11 cellular contexts compared by ENCODE assay signal in genomic region chr16:85037050-85037410, GRCh38. TPM values are rescaled to one million over a fixed set of nuclear protein-coding genes. Genes with fewer than 3 reads are reported as not detected.
DNase-seq lines count a peak whose midpoint lies in the region; ATAC-seq and TF ChIP-seq lines count a peak whose summit lies in the region.
"Had no signal": no experiment of that assay in that cellular context is flagged by ENCODE, and none has a peak within 500 bp of the region (broad histone marks: within the 10 kb centered on the region; RNA-seq: fewer than 3 reads in every experiment).

No MANE protein-coding gene starts in this region.

- DNase-seq in Calu3 (peak; percentile 23), MG63 (peak; percentile 22), chondrocyte (ENCODE audit: low spot score) (no peak), NCI-H187 (lab: John Stamatoyannopoulos, UW) (no peak)
- DNase-seq in stimulated activated naive CD4-positive, alpha-beta T cell (lab: John Stamatoyannopoulos, UW) = no peak
- DNase-seq: NCI-H2227 treated with DMSO at 0.1 percent for 48 hours had no signal

- H3K9me3 Mint-ChIP-seq in Calu3 (ENCODE audit: low read depth, unreplicated experiment) (no peaks in the 10 kb centered on the region), chondrocyte (ENCODE audit: low read depth) (no peaks in the 10 kb centered on the region)

- intact Hi-C loops in Calu3 (cut with micrococcal nuclease; ENCODE audit: unreplicated experiment) = no loop called here

- H3K9me3 ChIP-seq in MG63 (no peaks in the 10 kb centered on the region), neutrophil (no peaks in the 10 kb centered on the region)
- H3K9me3 ChIP-seq: uterus had no signal

- no peaks in the 10 kb centered on the region for H3K36me3 Mint-ChIP-seq in Calu3 (ENCODE audit: insufficient read depth, unreplicated experiment)
- peaks cover 3% of the 10 kb centered on the region for H3K36me3 Mint-ChIP-seq in chondrocyte (ENCODE audit: low read depth)

- H3K4me3 Mint-ChIP-seq in Calu3 (ENCODE audit: low read depth, unreplicated experiment) = no peak overlapping the region
- no peak overlapping the region for H3K4me3 Mint-ChIP-seq in chondrocyte (ENCODE audit: unreplicated experiment)
- H3K4me3 Mint-ChIP-seq: activated naive CD8-positive, alpha-beta T cell had no signal

- H3K27me3 Mint-ChIP-seq in Calu3 (ENCODE audit: unreplicated experiment) (no peaks in the 10 kb centered on the region), chondrocyte (ENCODE audit: low read depth) (no peaks in the 10 kb centered on the region)
- H3K27me3 Mint-ChIP-seq: activated naive CD8-positive, alpha-beta T cell had no signal

- H3K4me1 Mint-ChIP-seq in Calu3 (ENCODE audit: low read depth, unreplicated experiment) (peaks cover 13% of the 10 kb centered on the region), chondrocyte (ENCODE audit: low read depth) (no peaks in the 10 kb centered on the region)

- H3K36me3 ChIP-seq in MG63 (no peaks in the 10 kb centered on the region), neutrophil (peaks cover 88% of the 10 kb centered on the region)
- H3K36me3 ChIP-seq: uterus had no signal

- TF ChIP-seq CTCF in Calu3 (IDR thresholded peaks at IDR 0.05; ENCODE audit: unreplicated experiment) (no peak), chondrocyte (IDR thresholded peaks at IDR 0.05) (no peak), neutrophil (IDR thresholded peaks at IDR 0.05) (no peak)

- H3K4me1 ChIP-seq in neutrophil (ENCODE audit: control insufficient read depth in 1 of 2, insufficient read depth in 1 of 2, low read depth in 1 of 2, low read length in 1 of 2) = peaks cover 55 to 65% of the 10 kb centered on the region in 2 experiments
- H3K4me1 ChIP-seq: uterus had no signal

- CTCF ChIA-PET in Calu3 (lab: Charles Lee) = no interaction called here

- no peak overlapping the region for H3K27ac Mint-ChIP-seq in Calu3 (ENCODE audit: unreplicated experiment)
- peak overlapping the region; percentile 62 for H3K27ac Mint-ChIP-seq in chondrocyte (ENCODE audit: unreplicated experiment)

- H3K4me3 ChIP-seq in MG63 (no peak overlapping the region), neutrophil (ENCODE audit: low read depth in 1 of 2, low read length in 1 of 2) (no peak overlapping the region)
- H3K4me3 ChIP-seq: uterus had no signal

- H3K27me3 ChIP-seq in MG63 = no peaks in the 10 kb centered on the region
- H3K27me3 ChIP-seq in neutrophil = no peaks in the 10 kb centered on the region
- H3K27me3 ChIP-seq: uterus had no signal

- peak overlapping the region; percentile 73 for H3K27ac ChIP-seq in neutrophil
- H3K27ac ChIP-seq: uterus had no signal

- no TSS peak for BruUV-seq in Calu3 (replicated peaks; lab: Mats Ljungman, UMichigan)

- ATAC-seq in HG02798 (IDR thresholded peaks at IDR 0.05; ENCODE audit: poor library complexity, unreplicated experiment) (no peak), GM18498 (IDR thresholded peaks at IDR 0.05; ENCODE audit: unreplicated experiment) (no peak)

RNA-seq across cellular contexts. Expression of gene KIAA0513, which starts 9.4 kb away (rescaled TPM):
- total RNA-seq in Calu3 (2022) (12.4 and 15.1 TPM in 2 replicates), chondrocyte (10.4 to 13.0 TPM (median 11.6 TPM) in 3 replicates)
- total RNA-seq in MG63 (2014; rRNA removed; shearing (Covaris generic); ENCODE audit: low replicate concordance) = 4.2 and 4.4 TPM in 2 replicates

RNA-seq across cellular contexts. Expression of gene ZDHHC7, which starts 25.7 kb away (rescaled TPM):
- total RNA-seq in Calu3 (2022) (100 and 109 TPM in 2 replicates), chondrocyte (45.3 to 51.6 TPM (median 50.2 TPM) in 3 replicates)
- total RNA-seq in MG63 (2014; rRNA removed; shearing (Covaris generic); ENCODE audit: low replicate concordance) = 27.6 and 32.5 TPM in 2 replicates

Comparison
In these comparisons a context has a peak if more than half of its experiments do, and no peak if none do; other contexts are left out.
1. DNase-seq: peak in Calu3 (single experiment) and MG63 (single experiment); none in chondrocyte (single experiment), stimulated activated naive CD4-positive, alpha-beta T cell (0 of 6) and NCI-H187 (0 of 2).